In the genomic region with DNA sequence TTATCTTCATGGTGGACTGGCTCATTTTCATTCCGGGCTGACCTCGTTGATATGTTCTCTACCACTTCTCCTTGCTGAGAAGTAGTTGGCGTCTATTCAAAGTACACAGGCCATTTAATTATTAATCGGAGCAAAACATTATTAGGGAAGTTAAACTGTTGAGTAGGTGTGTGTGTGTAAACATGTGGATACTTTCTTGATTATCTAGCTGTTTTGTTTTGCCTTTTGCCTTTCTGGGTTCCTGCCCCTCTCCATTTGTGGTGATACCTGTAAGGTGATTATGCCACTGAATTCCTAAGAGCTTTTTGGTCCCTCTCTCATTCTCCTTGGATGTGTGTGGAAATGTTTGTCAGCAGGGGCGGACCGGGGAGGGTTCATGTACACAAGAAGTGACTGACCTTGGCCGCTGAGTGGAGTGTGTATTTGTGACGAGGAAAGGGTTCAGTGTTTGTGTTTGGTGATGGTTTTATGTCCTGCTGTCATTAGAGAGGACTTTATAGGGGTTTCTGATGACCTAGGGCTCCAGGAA, we compare ENCODE assay signal across 1 cellular context.
TF ChIP-seq lines count a peak whose summit lies in the region.

No MANE protein-coding gene starts in this region.

TF ChIP-seq in HepG2, 621 proteins besides CTCF, POLR2A, EP300 and RAD21 (continued from another document and continues in another):
- TF ChIP-seq ZGPAT (CRISPR knock-in tag; IDR thresholded peaks at IDR 0.05), result peak; percentile 71
- no peak for TF ChIP-seq AKAP8 (CRISPR knock-in tag; IDR thresholded peaks at IDR 0.05)
- no peak for TF ChIP-seq SMARCE1 (IDR thresholded peaks at IDR 0.05; ENCODE audit: borderline replicate concordance)
- TF ChIP-seq, protein P1, sequence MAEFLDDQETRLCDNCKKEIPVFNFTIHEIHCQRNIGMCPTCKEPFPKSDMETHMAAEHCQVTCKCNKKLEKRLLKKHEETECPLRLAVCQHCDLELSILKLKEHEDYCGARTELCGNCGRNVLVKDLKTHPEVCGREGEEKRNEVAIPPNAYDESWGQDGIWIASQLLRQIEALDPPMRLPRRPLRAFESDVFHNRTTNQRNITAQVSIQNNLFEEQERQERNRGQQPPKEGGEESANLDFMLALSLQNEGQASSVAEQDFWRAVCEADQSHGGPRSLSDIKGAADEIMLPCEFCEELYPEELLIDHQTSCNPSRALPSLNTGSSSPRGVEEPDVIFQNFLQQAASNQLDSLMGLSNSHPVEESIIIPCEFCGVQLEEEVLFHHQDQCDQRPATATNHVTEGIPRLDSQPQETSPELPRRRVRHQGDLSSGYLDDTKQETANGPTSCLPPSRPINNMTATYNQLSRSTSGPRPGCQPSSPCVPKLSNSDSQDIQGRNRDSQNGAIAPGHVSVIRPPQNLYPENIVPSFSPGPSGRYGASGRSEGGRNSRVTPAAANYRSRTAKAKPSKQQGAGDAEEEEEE (CRISPR knock-in tag; IDR thresholded peaks at IDR 0.05; ENCODE audit: borderline replicate concordance), result no peak
- no peak for TF ChIP-seq PCBP2 (optimal IDR thresholded peaks at IDR 0.05; ENCODE audit: low read depth, low read length, poor library complexity, severe bottlenecking)
- no peak for TF ChIP-seq ZNF446 (CRISPR knock-in tag; IDR thresholded peaks at IDR 0.05)
- TF ChIP-seq ZNF839 (CRISPR knock-in tag; IDR thresholded peaks at IDR 0.05; ENCODE audit: borderline replicate concordance), result no peak
- no peak for TF ChIP-seq PREB (CRISPR knock-in tag; IDR thresholded peaks at IDR 0.05)
- no peak for TF ChIP-seq NFIB (CRISPR knock-in tag; IDR thresholded peaks at IDR 0.05; ENCODE audit: borderline replicate concordance)
- TF ChIP-seq ZNF263 (CRISPR knock-in tag; IDR thresholded peaks at IDR 0.05), result no peak
- TF ChIP-seq RNF2 (conservative IDR thresholded peaks at IDR 0.05; ENCODE audit: low read depth), result no peak
- TF ChIP-seq KLF11 (CRISPR knock-in tag; IDR thresholded peaks at IDR 0.05), result no peak
- TF ChIP-seq FOXA3 (CRISPR knock-in tag; IDR thresholded peaks at IDR 0.05), result peak; percentile 92
- no peak for TF ChIP-seq ZFX (CRISPR knock-in tag; IDR thresholded peaks at IDR 0.05; ENCODE audit: low read depth)
- no peak for TF ChIP-seq SNRNP70 (IDR thresholded peaks at IDR 0.05; ENCODE audit: low read depth, low read length)
- peak; percentile 81; the same call in 1 of the 2 replicates for TF ChIP-seq SATB2 (CRISPR knock-in tag; IDR thresholded peaks at IDR 0.05)
- TF ChIP-seq CEBPB (IDR thresholded peaks at IDR 0.05; ENCODE audit: borderline replicate concordance, low read depth, low read length), result peak; percentile 28; the same call in 1 of the 2 replicates
- peak; percentile 57 for TF ChIP-seq MIXL1 (CRISPR knock-in tag; IDR thresholded peaks at IDR 0.05)
- TF ChIP-seq, protein P2, sequence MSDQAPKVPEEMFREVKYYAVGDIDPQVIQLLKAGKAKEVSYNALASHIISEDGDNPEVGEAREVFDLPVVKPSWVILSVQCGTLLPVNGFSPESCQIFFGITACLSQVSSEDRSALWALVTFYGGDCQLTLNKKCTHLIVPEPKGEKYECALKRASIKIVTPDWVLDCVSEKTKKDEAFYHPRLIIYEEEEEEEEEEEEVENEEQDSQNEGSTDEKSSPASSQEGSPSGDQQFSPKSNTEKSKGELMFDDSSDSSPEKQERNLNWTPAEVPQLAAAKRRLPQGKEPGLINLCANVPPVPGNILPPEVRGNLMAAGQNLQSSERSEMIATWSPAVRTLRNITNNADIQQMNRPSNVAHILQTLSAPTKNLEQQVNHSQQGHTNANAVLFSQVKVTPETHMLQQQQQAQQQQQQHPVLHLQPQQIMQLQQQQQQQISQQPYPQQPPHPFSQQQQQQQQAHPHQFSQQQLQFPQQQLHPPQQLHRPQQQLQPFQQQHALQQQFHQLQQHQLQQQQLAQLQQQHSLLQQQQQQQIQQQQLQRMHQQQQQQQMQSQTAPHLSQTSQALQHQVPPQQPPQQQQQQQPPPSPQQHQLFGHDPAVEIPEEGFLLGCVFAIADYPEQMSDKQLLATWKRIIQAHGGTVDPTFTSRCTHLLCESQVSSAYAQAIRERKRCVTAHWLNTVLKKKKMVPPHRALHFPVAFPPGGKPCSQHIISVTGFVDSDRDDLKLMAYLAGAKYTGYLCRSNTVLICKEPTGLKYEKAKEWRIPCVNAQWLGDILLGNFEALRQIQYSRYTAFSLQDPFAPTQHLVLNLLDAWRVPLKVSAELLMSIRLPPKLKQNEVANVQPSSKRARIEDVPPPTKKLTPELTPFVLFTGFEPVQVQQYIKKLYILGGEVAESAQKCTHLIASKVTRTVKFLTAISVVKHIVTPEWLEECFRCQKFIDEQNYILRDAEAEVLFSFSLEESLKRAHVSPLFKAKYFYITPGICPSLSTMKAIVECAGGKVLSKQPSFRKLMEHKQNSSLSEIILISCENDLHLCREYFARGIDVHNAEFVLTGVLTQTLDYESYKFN (CRISPR knock-in tag; conservative IDR thresholded peaks at IDR 0.05), result peak; percentile 87
- no peak for TF ChIP-seq ZNF780A (CRISPR knock-in tag; IDR thresholded peaks at IDR 0.05)
- peak; percentile 60; the same call in 1 of the 2 replicates for TF ChIP-seq ZNF331 (CRISPR knock-in tag; IDR thresholded peaks at IDR 0.05)
- TF ChIP-seq POLR2AphosphoS2 (IDR thresholded peaks at IDR 0.05; ENCODE audit: low read depth, low read length), result no peak
- TF ChIP-seq HDAC2 (CRISPR knock-in tag; IDR thresholded peaks at IDR 0.05), result peak; percentile 80
- TF ChIP-seq, protein P3, sequence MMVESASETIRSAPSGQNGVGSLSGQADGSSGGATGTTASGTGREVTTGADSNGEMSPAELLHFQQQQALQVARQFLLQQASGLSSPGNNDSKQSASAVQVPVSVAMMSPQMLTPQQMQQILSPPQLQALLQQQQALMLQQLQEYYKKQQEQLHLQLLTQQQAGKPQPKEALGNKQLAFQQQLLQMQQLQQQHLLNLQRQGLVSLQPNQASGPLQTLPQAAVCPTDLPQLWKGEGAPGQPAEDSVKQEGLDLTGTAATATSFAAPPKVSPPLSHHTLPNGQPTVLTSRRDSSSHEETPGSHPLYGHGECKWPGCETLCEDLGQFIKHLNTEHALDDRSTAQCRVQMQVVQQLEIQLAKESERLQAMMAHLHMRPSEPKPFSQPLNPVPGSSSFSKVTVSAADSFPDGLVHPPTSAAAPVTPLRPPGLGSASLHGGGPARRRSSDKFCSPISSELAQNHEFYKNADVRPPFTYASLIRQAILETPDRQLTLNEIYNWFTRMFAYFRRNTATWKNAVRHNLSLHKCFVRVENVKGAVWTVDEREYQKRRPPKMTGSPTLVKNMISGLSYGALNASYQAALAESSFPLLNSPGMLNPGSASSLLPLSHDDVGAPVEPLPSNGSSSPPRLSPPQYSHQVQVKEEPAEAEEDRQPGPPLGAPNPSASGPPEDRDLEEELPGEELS (CRISPR knock-in tag; IDR thresholded peaks at IDR 0.05), result peak; percentile 94
- no peak for TF ChIP-seq TOE1 (CRISPR knock-in tag; IDR thresholded peaks at IDR 0.05)
- TF ChIP-seq SALL1 (CRISPR knock-in tag; IDR thresholded peaks at IDR 0.05), result peak; percentile 83
- TF ChIP-seq HHEX (CRISPR knock-in tag; IDR thresholded peaks at IDR 0.05), result peak; percentile 72; the same call in 1 of the 2 replicates
- TF ChIP-seq IKZF4 (CRISPR knock-in tag; IDR thresholded peaks at IDR 0.05; ENCODE audit: borderline replicate concordance, low read depth, not compliant biosample characterization), result no peak
- no peak for TF ChIP-seq ZNF550 (CRISPR knock-in tag; IDR thresholded peaks at IDR 0.05; ENCODE audit: borderline replicate concordance)
- TF ChIP-seq ZBTB7B (CRISPR knock-in tag; IDR thresholded peaks at IDR 0.05), result peak; percentile 48; the same call in 1 of the 2 replicates
- TF ChIP-seq RFX1 (IDR thresholded peaks at IDR 0.05), result no peak
- TF ChIP-seq SIX1 (CRISPR knock-in tag; IDR thresholded peaks at IDR 0.05; ENCODE audit: borderline replicate concordance), result no peak
- TF ChIP-seq KDM2A (CRISPR knock-in tag; IDR thresholded peaks at IDR 0.05; ENCODE audit: borderline replicate concordance, low read depth), result 0 out of 2 replicates have a peak, but pooled peaks have one; percentile 43
- peak; percentile 55 for TF ChIP-seq CEBPG (CRISPR knock-in tag; IDR thresholded peaks at IDR 0.05)
- TF ChIP-seq ZNF484 (CRISPR knock-in tag; IDR thresholded peaks at IDR 0.05; ENCODE audit: borderline replicate concordance, low read depth), result no peak
- no peak for TF ChIP-seq ATF5 (CRISPR knock-in tag; IDR thresholded peaks at IDR 0.05; ENCODE audit: low read depth)
- no peak for TF ChIP-seq ZNF124 (CRISPR knock-in tag; IDR thresholded peaks at IDR 0.05)
- peak in 1 of 2 experiments; percentile 41; a peak in 2 of 4 replicates for TF ChIP-seq NR2F1 (CRISPR knock-in tag; IDR thresholded peaks at IDR 0.05)
- no peak for TF ChIP-seq ZMAT3 (CRISPR knock-in tag; conservative IDR thresholded peaks at IDR 0.05)
- 0 out of 2 replicates have a peak, but pooled peaks have one; percentile 26 for TF ChIP-seq GFI1 (CRISPR knock-in tag; IDR thresholded peaks at IDR 0.05; ENCODE audit: borderline replicate concordance)
- TF ChIP-seq ZBTB21 (CRISPR knock-in tag; IDR thresholded peaks at IDR 0.05), result no peak
- peak; percentile 48; the same call in 1 of the 2 replicates for TF ChIP-seq RCOR2 (CRISPR knock-in tag; IDR thresholded peaks at IDR 0.05)
- TF ChIP-seq SOX6 (IDR thresholded peaks at IDR 0.05), result no peak
- TF ChIP-seq SOX6 (CRISPR knock-in tag; IDR thresholded peaks at IDR 0.05), result peak; percentile 87; the same call in 1 of the 2 replicates
- TF ChIP-seq ASH2L (IDR thresholded peaks at IDR 0.05; ENCODE audit: insufficient read length, low read depth, low read length), result peak; percentile 71
- 0 out of 2 replicates have a peak, but pooled peaks have one; percentile 18 for TF ChIP-seq FOXA1 (IDR thresholded peaks at IDR 0.05)
- peak; percentile 85 for TF ChIP-seq FOXA1 (CRISPR knock-in tag; IDR thresholded peaks at IDR 0.05)
- peak; percentile 40 for TF ChIP-seq ZNF644 (CRISPR knock-in tag; IDR thresholded peaks at IDR 0.05; ENCODE audit: low read depth)
- TF ChIP-seq ZNF335 (CRISPR knock-in tag; IDR thresholded peaks at IDR 0.05), result 0 out of 2 replicates have a peak, but pooled peaks have one; percentile 43
- TF ChIP-seq, protein P4, sequence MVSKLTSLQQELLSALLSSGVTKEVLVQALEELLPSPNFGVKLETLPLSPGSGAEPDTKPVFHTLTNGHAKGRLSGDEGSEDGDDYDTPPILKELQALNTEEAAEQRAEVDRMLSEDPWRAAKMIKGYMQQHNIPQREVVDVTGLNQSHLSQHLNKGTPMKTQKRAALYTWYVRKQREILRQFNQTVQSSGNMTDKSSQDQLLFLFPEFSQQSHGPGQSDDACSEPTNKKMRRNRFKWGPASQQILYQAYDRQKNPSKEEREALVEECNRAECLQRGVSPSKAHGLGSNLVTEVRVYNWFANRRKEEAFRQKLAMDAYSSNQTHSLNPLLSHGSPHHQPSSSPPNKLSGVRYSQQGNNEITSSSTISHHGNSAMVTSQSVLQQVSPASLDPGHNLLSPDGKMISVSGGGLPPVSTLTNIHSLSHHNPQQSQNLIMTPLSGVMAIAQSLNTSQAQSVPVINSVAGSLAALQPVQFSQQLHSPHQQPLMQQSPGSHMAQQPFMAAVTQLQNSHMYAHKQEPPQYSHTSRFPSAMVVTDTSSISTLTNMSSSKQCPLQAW (CRISPR knock-in tag; IDR thresholded peaks at IDR 0.05), result peak; percentile 78
- no peak for TF ChIP-seq ZNF382 (CRISPR knock-in tag; IDR thresholded peaks at IDR 0.05; ENCODE audit: borderline replicate concordance)
- TF ChIP-seq ATF2 (CRISPR knock-in tag; IDR thresholded peaks at IDR 0.05), result no peak; the same call in 1 of the 2 replicates
- TF ChIP-seq, protein P5, sequence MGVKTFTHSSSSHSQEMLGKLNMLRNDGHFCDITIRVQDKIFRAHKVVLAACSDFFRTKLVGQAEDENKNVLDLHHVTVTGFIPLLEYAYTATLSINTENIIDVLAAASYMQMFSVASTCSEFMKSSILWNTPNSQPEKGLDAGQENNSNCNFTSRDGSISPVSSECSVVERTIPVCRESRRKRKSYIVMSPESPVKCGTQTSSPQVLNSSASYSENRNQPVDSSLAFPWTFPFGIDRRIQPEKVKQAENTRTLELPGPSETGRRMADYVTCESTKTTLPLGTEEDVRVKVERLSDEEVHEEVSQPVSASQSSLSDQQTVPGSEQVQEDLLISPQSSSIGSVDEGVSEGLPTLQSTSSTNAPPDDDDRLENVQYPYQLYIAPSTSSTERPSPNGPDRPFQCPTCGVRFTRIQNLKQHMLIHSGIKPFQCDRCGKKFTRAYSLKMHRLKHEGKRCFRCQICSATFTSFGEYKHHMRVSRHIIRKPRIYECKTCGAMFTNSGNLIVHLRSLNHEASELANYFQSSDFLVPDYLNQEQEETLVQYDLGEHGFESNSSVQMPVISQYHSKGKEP (CRISPR knock-in tag; IDR thresholded peaks at IDR 0.05), result no peak
- TF ChIP-seq PTBP1 (IDR thresholded peaks at IDR 0.05; ENCODE audit: low read depth, low read length, poor library complexity, severe bottlenecking), result no peak
